13 cellular contexts compared by ENCODE assay signal in genomic region chr14:95480887-95481226, GRCh38. TPM values are rescaled to one million over a fixed set of nuclear protein-coding genes. Genes with fewer than 3 reads are reported as not detected.
DNase-seq lines count a peak whose midpoint lies in the region; ATAC-seq lines count a peak whose summit lies in the region.
"Had no signal": no experiment of that assay in that cellular context is flagged by ENCODE, and none has a peak within 500 bp of the region (broad histone marks: within the 10 kb centered on the region; RNA-seq: fewer than 3 reads in every experiment).

No MANE protein-coding gene starts in this region.

- H3K4me3 ChIP-seq in skin epidermis = no peak overlapping the region

- peaks cover 34% of the 10 kb centered on the region for H3K36me3 Mint-ChIP-seq in activated CD4-positive, alpha-beta T cell treated with anti-CD3 and anti-CD28 coated beads, Interleukin-2, amount 10 ng/mL, durations not matched to agents 24 days and 14 days (ENCODE audit: low read depth)
- H3K36me3 Mint-ChIP-seq in effector memory CD8-positive, alpha-beta T cell (ENCODE audit: insufficient read depth) = peaks cover 5% of the 10 kb centered on the region

- peak; percentile 13 for ATAC-seq in HG02981 (IDR thresholded peaks at IDR 0.05; ENCODE audit: unreplicated experiment)
- no peak for ATAC-seq in effector memory CD8-positive, alpha-beta T cell (replicated peaks)
- ATAC-seq: esophagus mucosa had no signal

- H3K4me3 Mint-ChIP-seq in activated CD4-positive, alpha-beta T cell treated with anti-CD3 and anti-CD28 coated beads, Interleukin-2, amount 10 ng/mL, durations not matched to agents 24 days and 14 days = peak overlapping the region; percentile 38
- peak overlapping the region in 1 of 2 donors; percentile 71 for H3K4me3 Mint-ChIP-seq in effector memory CD8-positive, alpha-beta T cell

- intact Hi-C loops in activated CD4-positive, alpha-beta T cell treated with anti-CD3 and anti-CD28 coated beads, Interleukin-2, amount 10 ng/mL, durations not matched to agents 24 days and 14 days (cut with micrococcal nuclease) = loop anchor here (1.0 kb wide), 2 partner anchors 14 to 42 kb away; no protein-coding TSS in a partner anchor

- H3K27me3 Mint-ChIP-seq in activated CD4-positive, alpha-beta T cell treated with anti-CD3 and anti-CD28 coated beads, Interleukin-2, amount 10 ng/mL, durations not matched to agents 24 days and 14 days = no peaks in the 10 kb centered on the region
- H3K27me3 Mint-ChIP-seq in effector memory CD8-positive, alpha-beta T cell = no peaks in the 10 kb centered on the region
- H3K27me3 Mint-ChIP-seq: stimulated activated naive CD8-positive, alpha-beta T cell treated with anti-CD3 and anti-CD28 coated beads, Interleukin-15, amount 100 ng/mL, for 72 hours had no signal

- DNase-seq in activated CD4-positive, alpha-beta T cell treated with anti-CD3 and anti-CD28 coated beads, Interleukin-2, amount 10 ng/mL, durations not matched to agents 24 days and 14 days = no peak
- DNase-seq in activated CD4-positive, alpha-beta T cell treated with anti-CD3 and anti-CD28 coated beads, Interleukin-2, amount 50 U/mL, for 48 hours = no peak
- no peak for DNase-seq in effector memory CD8-positive, alpha-beta T cell
- DNase-seq in NAMALWA (ENCODE audit: low spot score) = no peak
- DNase-seq in NCI-H1048 (lab: John Stamatoyannopoulos, UW) = no peak
- DNase-seq in dermis blood vessel endothelial cell = no peak
- DNase-seq: EL; NCI-H187; stimulated activated naive CD8-positive, alpha-beta T cell treated with anti-CD3 and anti-CD28 coated beads, Interleukin-15, amount 100 ng/mL, for 72 hours; T1000 had no signal

- H3K4me1 Mint-ChIP-seq in activated CD4-positive, alpha-beta T cell treated with anti-CD3 and anti-CD28 coated beads, Interleukin-2, amount 10 ng/mL, durations not matched to agents 24 days and 14 days = peaks cover 40% of the 10 kb centered on the region
- peaks cover 41 to 58% of the 10 kb centered on the region in 2 donors for H3K4me1 Mint-ChIP-seq in effector memory CD8-positive, alpha-beta T cell (ENCODE audit: low read depth in 2 of 2)

- H3K27ac Mint-ChIP-seq in activated CD4-positive, alpha-beta T cell treated with anti-CD3 and anti-CD28 coated beads, Interleukin-2, amount 10 ng/mL, durations not matched to agents 24 days and 14 days = peak overlapping the region; percentile 95
- H3K27ac Mint-ChIP-seq in effector memory CD8-positive, alpha-beta T cell = peak overlapping the region; percentile 90 to 99

- no peaks in the 10 kb centered on the region for H3K9me3 Mint-ChIP-seq in activated CD4-positive, alpha-beta T cell treated with anti-CD3 and anti-CD28 coated beads, Interleukin-2, amount 10 ng/mL, durations not matched to agents 24 days and 14 days
- H3K9me3 Mint-ChIP-seq in effector memory CD8-positive, alpha-beta T cell = no peaks in the 10 kb centered on the region
- H3K9me3 Mint-ChIP-seq: stimulated activated naive CD8-positive, alpha-beta T cell treated with anti-CD3 and anti-CD28 coated beads, Interleukin-15, amount 100 ng/mL, for 72 hours had no signal

- H3K27ac ChIP-seq in skin epidermis = peak overlapping the region in 20 of 21 experiments; percentile 11 to 89 (median 74)

RNA-seq across cellular contexts. Expression of gene SYNE3, which starts 35.6 kb away (rescaled TPM):
- 45.2 and 46.3 TPM in 2 replicates for total RNA-seq in activated CD4-positive, alpha-beta T cell treated with anti-CD3 and anti-CD28 coated beads, Interleukin-2, amount 10 ng/mL, durations not matched to agents 24 days and 14 days
- total RNA-seq in dermis blood vessel endothelial cell = 15.5 and 33.6 TPM in 2 replicates

RNA-seq across cellular contexts. Expression of gene GLRX5, which starts 54.0 kb away (rescaled TPM):
- 43.7 and 45.6 TPM in 2 replicates for total RNA-seq in activated CD4-positive, alpha-beta T cell treated with anti-CD3 and anti-CD28 coated beads, Interleukin-2, amount 10 ng/mL, durations not matched to agents 24 days and 14 days
- 50.2 and 56.9 TPM in 2 replicates for total RNA-seq in dermis blood vessel endothelial cell
